1 cellular context compared by ENCODE assay signal in genomic region chr5:863244-863805, GRCh38.
TF ChIP-seq lines count a peak whose summit lies in the region.

No MANE protein-coding gene starts in this region.

TF ChIP-seq in GM23338, 12 proteins besides CTCF, POLR2A, EP300 and RAD21:
- no peak for TF ChIP-seq REST (IDR thresholded peaks at IDR 0.05; ENCODE audit: unreplicated experiment)
- no peak for TF ChIP-seq ZNF114 (CRISPR knock-in tag; IDR thresholded peaks at IDR 0.05)
- TF ChIP-seq POLR2AphosphoS5 (IDR thresholded peaks at IDR 0.05; ENCODE audit: low read depth), result no peak
- no peak for TF ChIP-seq EZH2 (IDR thresholded peaks at IDR 0.05; ENCODE audit: low read depth, unreplicated experiment)
- TF ChIP-seq EZH2phosphoT487 (IDR thresholded peaks at IDR 0.05; ENCODE audit: unreplicated experiment), result no peak
- TF ChIP-seq NANOG (IDR thresholded peaks at IDR 0.05; ENCODE audit: borderline replicate concordance), result no peak
- no peak for TF ChIP-seq STAT1 (IDR thresholded peaks at IDR 0.05; ENCODE audit: unreplicated experiment)
- TF ChIP-seq ZNF331 (CRISPR knock-in tag; IDR thresholded peaks at IDR 0.05; ENCODE audit: low read depth), result no peak
- no peak for TF ChIP-seq JUNB (IDR thresholded peaks at IDR 0.05; ENCODE audit: unreplicated experiment)
- no peak for TF ChIP-seq ETS1 (IDR thresholded peaks at IDR 0.05)
- no peak for TF ChIP-seq ZNF462 (CRISPR knock-in tag; IDR thresholded peaks at IDR 0.05)
- no peak for TF ChIP-seq CREB1 (CRISPR knock-in tag; IDR thresholded peaks at IDR 0.05; ENCODE audit: low read depth)
